In genomic region chr5:43603535-43604363, GRCh38 we compare ENCODE assay signal across 8 cellular contexts. TPM values are rescaled to one million over a fixed set of nuclear protein-coding genes. Genes with fewer than 3 reads are reported as not detected.
A peak's percentile ranks its signal among the peaks of the same experiment; 100 is the strongest.
DNase-seq lines count a peak whose midpoint lies in the region; ATAC-seq lines count a peak whose summit lies in the region.

No MANE protein-coding gene starts in this region.

- no peaks in the 10 kb centered on the region for H3K27me3 ChIP-seq in effector memory CD4-positive, alpha-beta T cell (replicated peaks; ENCODE audit: control insufficient read depth, insufficient read depth, low read length, poor library complexity, severe bottlenecking)
- H3K27me3 ChIP-seq in mesenchymal stem cell (ENCODE audit: control insufficient read depth in 1 of 2, insufficient read depth in 1 of 2, low read length in 2 of 2) = no peaks in the 10 kb centered on the region

- H3K27me3 Mint-ChIP-seq in activated CD8-positive, alpha-beta T cell treated with anti-CD3 and anti-CD28 coated beads, Interleukin-2, amount 10 ng/mL, durations not matched to agents 7 days and 5 days (ENCODE audit: low read depth) = no peaks in the 10 kb centered on the region

- peak overlapping the region; percentile 98 for H3K9ac ChIP-seq in mesenchymal stem cell (ENCODE audit: low read length)

- no peak overlapping the region for H2AK5ac ChIP-seq in mesenchymal stem cell (ENCODE audit: low read length, severe bottlenecking)

- peak overlapping the region; percentile 73 for H2BK15ac ChIP-seq in mesenchymal stem cell (ENCODE audit: low read depth, poor library complexity, severe bottlenecking)

- H3K36me3 Mint-ChIP-seq in activated CD8-positive, alpha-beta T cell treated with anti-CD3 and anti-CD28 coated beads, Interleukin-2, amount 10 ng/mL, durations not matched to agents 7 days and 5 days (ENCODE audit: low read depth) = peaks cover 42% of the 10 kb centered on the region

- peak overlapping the region; percentile 12 for H2BK120ac ChIP-seq in mesenchymal stem cell (ENCODE audit: low read depth, low read length)

- H3K9me3 ChIP-seq in effector memory CD4-positive, alpha-beta T cell (ENCODE audit: control insufficient read depth, low read length) = no peaks in the 10 kb centered on the region
- H3K9me3 ChIP-seq in mesenchymal stem cell (ENCODE audit: control insufficient read depth, low read length) = no peaks in the 10 kb centered on the region

- peaks cover 58% of the 10 kb centered on the region for H3K4me1 Mint-ChIP-seq in activated CD8-positive, alpha-beta T cell treated with anti-CD3 and anti-CD28 coated beads, Interleukin-2, amount 10 ng/mL, durations not matched to agents 7 days and 5 days (ENCODE audit: low read depth)

- H3K18ac ChIP-seq in mesenchymal stem cell (ENCODE audit: low read depth in 1 of 2, low read length in 2 of 2) = peak overlapping the region; percentile 80 to 94

- no peaks in the 10 kb centered on the region for H3K36me3 ChIP-seq in effector memory CD4-positive, alpha-beta T cell (ENCODE audit: control insufficient read depth, insufficient read depth, low read length)
- H3K36me3 ChIP-seq in mesenchymal stem cell (ENCODE audit: control insufficient read depth in 1 of 2, insufficient read depth in 2 of 2, low read depth in 1 of 2, low read length in 2 of 2) = peaks cover 0 to 8% of the 10 kb centered on the region in 2 experiments

- no peaks in the 10 kb centered on the region for H3K9me3 Mint-ChIP-seq in activated CD8-positive, alpha-beta T cell treated with anti-CD3 and anti-CD28 coated beads, Interleukin-2, amount 10 ng/mL, durations not matched to agents 7 days and 5 days (ENCODE audit: insufficient read depth)

- peak overlapping the region; percentile 88 for H3K4me3 ChIP-seq in effector memory CD4-positive, alpha-beta T cell (ENCODE audit: insufficient read depth, low read depth, low read length, poor library complexity, severe bottlenecking)
- peak overlapping the region; percentile 92 to 100 for H3K4me3 ChIP-seq in mesenchymal stem cell (ENCODE audit: insufficient read depth in 1 of 2, low read depth in 1 of 2, low read length in 2 of 2)

- peak overlapping the region; percentile 80 to 95 for H3K4ac ChIP-seq in mesenchymal stem cell (ENCODE audit: low read depth in 1 of 2, low read length in 2 of 2)

- H3K4me3 Mint-ChIP-seq in activated CD8-positive, alpha-beta T cell treated with anti-CD3 and anti-CD28 coated beads, Interleukin-2, amount 10 ng/mL, durations not matched to agents 7 days and 5 days = peak overlapping the region; percentile 92

- peak overlapping the region in 1 of 2 experiments; percentile 78 for H3K14ac ChIP-seq in mesenchymal stem cell (ENCODE audit: low read length in 2 of 2)

- H2AFZ ChIP-seq in mesenchymal stem cell (ENCODE audit: low read depth, low read length) = peak overlapping the region; percentile 97

- peak overlapping the region; percentile 80 for H3K27ac ChIP-seq in effector memory CD4-positive, alpha-beta T cell (ENCODE audit: insufficient read depth, low read length, poor library complexity, severe bottlenecking)
- no peak overlapping the region for H3K27ac ChIP-seq in mesenchymal stem cell (ENCODE audit: low read length, poor library complexity, severe bottlenecking)

- peaks cover 24% of the 10 kb centered on the region for H3K79me1 ChIP-seq in mesenchymal stem cell (replicated peaks; ENCODE audit: low read length, poor library complexity, severe bottlenecking)

- peak overlapping the region; percentile 82 for H4K91ac ChIP-seq in mesenchymal stem cell (ENCODE audit: low read length)

- no peak overlapping the region for H2BK5ac ChIP-seq in mesenchymal stem cell (ENCODE audit: low read depth, low read length, poor library complexity, severe bottlenecking)

- H3K23ac ChIP-seq in mesenchymal stem cell (ENCODE audit: low read length in 2 of 2) = peak overlapping the region; percentile 20 to 87

- 21% methylated on average over 38 of the region's 39 CpGs for WGBS in mesenchymal stem cell

- H3K4me2 ChIP-seq in mesenchymal stem cell (ENCODE audit: low read length, poor library complexity, severe bottlenecking) = peak overlapping the region; percentile 92

- peaks cover 18% of the 10 kb centered on the region for H3K4me1 ChIP-seq in effector memory CD4-positive, alpha-beta T cell (ENCODE audit: control insufficient read depth, insufficient read depth, low read length, poor library complexity, severe bottlenecking)
- peaks cover 6% of the 10 kb centered on the region for H3K4me1 ChIP-seq in mesenchymal stem cell (ENCODE audit: control insufficient read depth, insufficient read depth, low read depth, low read length)

- POLR2A ChIA-PET in activated CD8-positive, alpha-beta T cell treated with anti-CD3 and anti-CD28 coated beads, Interleukin-2, amount 10 ng/mL, durations not matched to agents 7 days and 5 days (lab: Charles Lee) = interaction anchor here (0.6 to 2.7 kb wide), 9 partner anchors 8 to 653 kb away, joined by 3 to 37 read pairs (median 3); partner anchors contain the start of genes C5orf34 and TMEM267

- H2BK12ac ChIP-seq in mesenchymal stem cell (ENCODE audit: low read length in 2 of 2) = peak overlapping the region in 1 of 2 experiments; percentile 45

- CTCF ChIA-PET in activated CD8-positive, alpha-beta T cell treated with anti-CD3 and anti-CD28 coated beads, Interleukin-2, amount 10 ng/mL, durations not matched to agents 7 days and 5 days (lab: Charles Lee) = interaction anchor here (0.9 to 3.4 kb wide), 6 partner anchors 10 to 214 kb away, joined by 3 to 21 read pairs (median 5); no protein-coding TSS in a partner anchor

- H4K8ac ChIP-seq in mesenchymal stem cell (ENCODE audit: low read length) = peak overlapping the region; percentile 89

- peak overlapping the region; percentile 90 for H3K27ac Mint-ChIP-seq in activated CD8-positive, alpha-beta T cell treated with anti-CD3 and anti-CD28 coated beads, Interleukin-2, amount 10 ng/mL, durations not matched to agents 7 days and 5 days

- ATAC-seq in GM19035 (IDR thresholded peaks at IDR 0.05; ENCODE audit: unreplicated experiment) (peak; percentile 41), HG03354 (IDR thresholded peaks at IDR 0.05; ENCODE audit: poor library complexity, severe bottlenecking, unreplicated experiment) (peak; percentile 58)
- peak; percentile 66 for ATAC-seq in activated CD8-positive, alpha-beta T cell treated with anti-CD3 and anti-CD28 coated beads, Interleukin-2, amount 10 ng/mL, durations not matched to agents 7 days and 5 days

- DNase-seq in AG20443 (ENCODE audit: low spot score) (peak; percentile 75), NCI-H526 treated with DMSO at 0.1 percent for 48 hours (lab: John Stamatoyannopoulos, UW) (peak; percentile 80), mesenchymal stem cell (peak; percentile 57)
- DNase-seq in activated CD8-positive, alpha-beta T cell treated with anti-CD3 and anti-CD28 coated beads, Interleukin-2, amount 10 ng/mL, durations not matched to agents 7 days and 5 days = peak; percentile 75
- peak; percentile 56 to 62 (median 61) for DNase-seq in effector memory CD4-positive, alpha-beta T cell
- DNase-seq in stimulated activated CD8-positive, alpha-beta memory T cell treated with anti-CD3 and anti-CD28 coated beads, Interleukin-15, amount 100 ng/mL, for 1 hour (ENCODE audit: low read depth) = peak; percentile 37

RNA-seq across cellular contexts. Expression of gene NNT, which starts 0.8 kb away (rescaled TPM):
- 100 to 1,000 TPM; 103 to 104 TPM for total RNA-seq in activated CD8-positive, alpha-beta T cell treated with anti-CD3 and anti-CD28 coated beads, Interleukin-2, amount 10 ng/mL, durations not matched to agents 7 days and 5 days
- polyA plus RNA-seq in mesenchymal stem cell (2013, experiment 1 of 2) = 28.1 TPM
- polyA plus RNA-seq in mesenchymal stem cell (2013, experiment 2 of 2) = 28.1 TPM

RNA-seq across cellular contexts. Expression of gene PAIP1, which starts 46.9 kb away (rescaled TPM):
- total RNA-seq in activated CD8-positive, alpha-beta T cell treated with anti-CD3 and anti-CD28 coated beads, Interleukin-2, amount 10 ng/mL, durations not matched to agents 7 days and 5 days = 10 to 100 TPM; 31.8 to 36.3 TPM
- 85.3 TPM for polyA plus RNA-seq in mesenchymal stem cell (2013, experiment 1 of 2)
- polyA plus RNA-seq in mesenchymal stem cell (2013, experiment 2 of 2) = 85.1 TPM
